ENCODE assay signal across 8 cellular contexts in the genomic region with DNA sequence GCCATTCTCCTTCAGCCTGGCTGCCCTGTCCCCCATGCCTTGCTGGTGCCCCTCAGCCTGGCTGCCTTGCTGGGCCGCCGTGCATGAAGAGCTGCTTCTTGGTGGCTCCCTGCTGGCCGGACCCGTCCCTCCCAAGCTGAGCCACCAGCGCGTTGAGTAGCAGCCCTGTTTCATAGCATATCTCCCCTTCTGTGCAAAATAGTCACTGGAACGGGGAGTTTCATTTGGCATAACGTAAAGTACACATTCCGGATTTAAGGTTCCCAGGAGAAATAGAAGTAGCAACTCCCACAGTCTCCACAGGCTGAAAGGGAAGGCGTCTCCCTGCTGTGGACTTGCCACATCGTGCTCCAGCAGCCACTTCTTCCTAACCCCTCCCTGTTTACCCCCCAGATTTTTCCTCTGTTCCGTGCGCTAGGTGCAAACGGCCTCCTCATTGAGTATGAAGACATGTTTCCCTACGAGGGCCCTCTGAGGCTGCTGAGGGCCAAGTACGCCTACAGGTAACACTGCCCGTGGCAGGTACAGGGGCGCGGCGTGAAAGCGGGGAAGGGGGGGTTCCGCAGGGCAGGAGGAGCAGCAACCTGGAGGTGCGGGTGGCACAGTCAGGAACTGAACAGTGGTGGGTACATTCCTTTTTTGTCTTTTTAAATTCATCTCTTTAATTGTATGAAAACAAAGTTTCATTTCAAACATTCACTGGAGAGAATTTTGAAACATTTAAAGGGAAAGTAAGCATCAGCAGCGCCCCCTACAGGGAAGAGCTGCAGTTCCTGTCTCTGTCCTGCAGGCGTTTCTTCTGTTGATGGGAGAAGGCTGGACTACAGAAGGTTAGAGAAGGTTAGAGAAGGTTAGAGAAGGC. TPM values are rescaled to one million over a fixed set of nuclear protein-coding genes. Genes with fewer than 3 reads are reported as not detected.
DNase-seq lines count a peak whose midpoint lies in the region; ATAC-seq and TF ChIP-seq lines count a peak whose summit lies in the region.

No MANE protein-coding gene starts in this region.

- H3F3A ChIP-seq in DOHH2 (ENCODE audit: control insufficient read depth, insufficient read depth) = no peaks in the 10 kb centered on the region; the same call in 1 of the 2 replicates
- H3F3A ChIP-seq in neural progenitor cell (ENCODE audit: low read depth) = no peaks in the 10 kb centered on the region

- H3K27me3 ChIP-seq in DOHH2 (ENCODE audit: control insufficient read depth, low read length) = no peaks in the 10 kb centered on the region
- no peaks in the 10 kb centered on the region for H3K27me3 ChIP-seq in neural progenitor cell

- H3K36me3 ChIP-seq in DOHH2 (ENCODE audit: control insufficient read depth, low read length) = peaks cover 9% of the 10 kb centered on the region
- no peaks in the 10 kb centered on the region for H3K36me3 ChIP-seq in neural progenitor cell

- no peak overlapping the region for H2AFZ ChIP-seq in neural progenitor cell (replicated peaks)

- TF ChIP-seq CTCF in DOHH2 (IDR thresholded peaks at IDR 0.05; ENCODE audit: low read depth, low read length, poor library complexity, severe bottlenecking) (peak; percentile 97), neural progenitor cell (IDR thresholded peaks at IDR 0.05) (peak; percentile 88)

- intact Hi-C loops in activated CD4-positive, alpha-beta T cell treated with anti-CD3 and anti-CD28 coated beads for 36 hours (cut with DNase I, micrococcal nuclease) = no loop called here

- CTCF ChIA-PET in activated CD4-positive, alpha-beta T cell treated with anti-CD3 and anti-CD28 coated beads for 36 hours (lab: Charles Lee) = interaction anchor here (0.6 to 2.0 kb wide), 10 partner anchors 13 to 872 kb away, joined by 3 to 5 read pairs (median 3); no protein-coding TSS in a partner anchor

- H4K20me1 ChIP-seq in DOHH2 (ENCODE audit: control insufficient read depth, insufficient read depth, low read depth, low read length) (peaks cover 5% of the 10 kb centered on the region; the same call in 1 of the 2 replicates), neural progenitor cell (ENCODE audit: low read depth) (no peaks in the 10 kb centered on the region)

- H3K27me3 Mint-ChIP-seq in activated CD4-positive, alpha-beta T cell treated with anti-CD3 and anti-CD28 coated beads for 36 hours = no peaks in the 10 kb centered on the region
- H3K27me3 Mint-ChIP-seq in neural progenitor cell (ENCODE audit: insufficient read depth, low read depth) = peaks cover 9% of the 10 kb centered on the region

- H3K4me3 ChIP-seq in DOHH2 (ENCODE audit: low read length) (no peak overlapping the region), neural progenitor cell (no peak overlapping the region)

- POLR2A ChIA-PET in activated CD4-positive, alpha-beta T cell treated with anti-CD3 and anti-CD28 coated beads for 36 hours (lab: Charles Lee) = no interaction called here

- peaks cover 24% of the 10 kb centered on the region for H3K36me3 Mint-ChIP-seq in activated CD4-positive, alpha-beta T cell treated with anti-CD3 and anti-CD28 coated beads for 36 hours (ENCODE audit: low read depth)
- peaks cover 31% of the 10 kb centered on the region for H3K36me3 Mint-ChIP-seq in neural progenitor cell

- H3K9me2 ChIP-seq in DOHH2 (replicated peaks; ENCODE audit: control insufficient read depth, low read length) = no peaks in the 10 kb centered on the region

- peaks cover 4% of the 10 kb centered on the region for H3K79me2 ChIP-seq in DOHH2 (ENCODE audit: control insufficient read depth, low read length)
- peaks cover 2% of the 10 kb centered on the region for H3K79me2 ChIP-seq in neural progenitor cell (ENCODE audit: low read depth)

- no peak overlapping the region for H3K4me3 Mint-ChIP-seq in activated CD4-positive, alpha-beta T cell treated with anti-CD3 and anti-CD28 coated beads for 36 hours
- H3K4me3 Mint-ChIP-seq in neural progenitor cell = no peak overlapping the region

- H3K4me1 ChIP-seq in DOHH2 (ENCODE audit: control insufficient read depth, low read length) (peaks cover 17% of the 10 kb centered on the region), neural progenitor cell (peaks cover under 1% of the 10 kb centered on the region)

- ATAC-seq in activated CD4-positive, alpha-beta T cell treated with anti-CD3 and anti-CD28 coated beads for 36 hours = peak; percentile 78
- ATAC-seq in HG02973 (IDR thresholded peaks at IDR 0.05; ENCODE audit: unreplicated experiment) (no peak), HG03442 (IDR thresholded peaks at IDR 0.05; ENCODE audit: unreplicated experiment) (no peak)

- peaks cover 11% of the 10 kb centered on the region for H3K4me1 Mint-ChIP-seq in activated CD4-positive, alpha-beta T cell treated with anti-CD3 and anti-CD28 coated beads for 36 hours
- no peaks in the 10 kb centered on the region for H3K4me1 Mint-ChIP-seq in neural progenitor cell

- H3K27ac ChIP-seq in DOHH2 (ENCODE audit: low read depth, low read length) (no peak overlapping the region), neural progenitor cell (no peak overlapping the region)

- no peak overlapping the region for H3K9ac ChIP-seq in neural progenitor cell

- peak; percentile 83 to 84 for DNase-seq in Kasumi-1 (lab: John Stamatoyannopoulos, UW)
- peak; percentile 83 for DNase-seq in activated CD4-positive, alpha-beta T cell treated with anti-CD3 and anti-CD28 coated beads for 36 hours
- peak; percentile 47 for DNase-seq in effector CD4-positive, alpha-beta T cell
- peak; percentile 74 for DNase-seq in neural progenitor cell (ENCODE audit: low spot score)
- DNase-seq in kidney glomerular epithelial cell (lab: John Stamatoyannopoulos, UW) = no peak

- H3K27ac Mint-ChIP-seq in activated CD4-positive, alpha-beta T cell treated with anti-CD3 and anti-CD28 coated beads for 36 hours = peak overlapping the region; percentile 32
- no peak overlapping the region for H3K27ac Mint-ChIP-seq in neural progenitor cell

- H3K9me3 ChIP-seq in DOHH2 (ENCODE audit: control insufficient read depth, insufficient read depth, low read length) (no peaks in the 10 kb centered on the region), neural progenitor cell (ENCODE audit: low read depth) (no peaks in the 10 kb centered on the region)

- peaks cover 2% of the 10 kb centered on the region for H3K9me3 Mint-ChIP-seq in activated CD4-positive, alpha-beta T cell treated with anti-CD3 and anti-CD28 coated beads for 36 hours (ENCODE audit: low read depth)
- H3K9me3 Mint-ChIP-seq in neural progenitor cell = peaks cover 22% of the 10 kb centered on the region

- no peak overlapping the region for H3K4me2 ChIP-seq in DOHH2 (ENCODE audit: low read length)
- no peak overlapping the region for H3K4me2 ChIP-seq in neural progenitor cell

RNA-seq across cellular contexts. Expression of a gene that starts 5.8 kb away (rescaled TPM):
- 10 to 100 TPM; 20.0 to 22.3 TPM for total RNA-seq in activated CD4-positive, alpha-beta T cell treated with anti-CD3 and anti-CD28 coated beads for 36 hours
- 26.8 and 34.2 TPM in 2 replicates for total RNA-seq in neural progenitor cell (ENCODE audit: low replicate concordance)

RNA-seq across cellular contexts. Expression of a gene that starts 6.1 kb away (rescaled TPM):
- 10 to 100 TPM; 23.3 to 26.0 TPM for total RNA-seq in activated CD4-positive, alpha-beta T cell treated with anti-CD3 and anti-CD28 coated beads for 36 hours
- total RNA-seq in neural progenitor cell (ENCODE audit: low replicate concordance) = 22.3 and 41.8 TPM in 2 replicates

RNA-seq across cellular contexts. Expression of a gene that starts 26.3 kb away (rescaled TPM):
- 100 to 1,000 TPM; 286 to 329 TPM for total RNA-seq in activated CD4-positive, alpha-beta T cell treated with anti-CD3 and anti-CD28 coated beads for 36 hours
- 75.1 and 87.9 TPM in 2 replicates for total RNA-seq in neural progenitor cell (ENCODE audit: low replicate concordance)

RNA-seq across cellular contexts. Expression of a gene that starts 34.3 kb away (rescaled TPM):
- 10 to 100 TPM; 65.4 to 85.9 TPM for total RNA-seq in activated CD4-positive, alpha-beta T cell treated with anti-CD3 and anti-CD28 coated beads for 36 hours
- total RNA-seq in neural progenitor cell (ENCODE audit: low replicate concordance) = 154 and 166 TPM in 2 replicates

RNA-seq across cellular contexts. Expression of a gene that starts 52.7 kb away (rescaled TPM):
- total RNA-seq in activated CD4-positive, alpha-beta T cell treated with anti-CD3 and anti-CD28 coated beads for 36 hours = not detected
- total RNA-seq in neural progenitor cell (ENCODE audit: low replicate concordance) = 0.46 TPM in 1 of 2 replicates, not detected in the other
